In the genomic region with DNA sequence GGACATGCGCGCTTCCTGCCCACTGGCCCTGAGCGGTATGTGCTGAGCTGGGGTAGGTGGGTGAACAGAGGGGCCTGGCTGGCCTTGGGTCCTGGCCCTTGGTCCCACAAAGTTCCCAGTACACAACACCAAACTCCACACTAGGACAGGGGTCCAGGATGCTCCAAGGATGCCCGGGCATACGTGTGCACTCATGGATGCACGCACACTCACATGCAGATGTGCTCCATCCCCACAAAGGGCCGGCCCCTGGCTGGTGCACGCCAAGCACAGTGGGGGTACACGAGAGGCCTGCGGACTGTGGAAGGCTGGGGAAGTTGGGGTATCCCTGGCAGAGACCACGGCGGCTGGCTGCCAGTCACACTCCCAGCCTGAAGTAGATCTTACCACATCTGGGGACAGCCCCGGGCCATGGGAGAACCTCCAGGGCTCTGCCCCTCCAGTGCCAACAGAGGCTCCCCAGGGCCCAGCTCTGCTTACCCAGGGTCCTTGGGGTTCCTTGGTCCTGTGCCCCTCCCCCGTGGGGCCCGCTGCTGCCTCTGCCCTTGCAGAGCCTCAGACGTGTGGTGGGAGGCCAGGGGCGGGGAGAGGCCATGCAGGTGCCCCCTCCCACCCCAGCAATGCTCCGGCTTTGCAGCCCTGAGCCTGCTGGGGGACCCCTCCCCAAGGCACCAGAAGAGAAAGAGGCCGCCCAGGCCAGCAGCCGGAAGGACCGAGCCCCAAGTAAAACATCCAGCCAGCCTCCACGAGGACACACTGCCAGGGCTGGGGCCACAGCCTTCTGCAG, we compare ENCODE assay signal across 26 cellular contexts. TPM values are rescaled to one million over a fixed set of nuclear protein-coding genes. Genes with fewer than 3 reads are reported as not detected.
A peak's percentile ranks its signal among the peaks of the same experiment; 100 is the strongest.
DNase-seq lines count a peak whose midpoint lies in the region; ATAC-seq and TF ChIP-seq lines count a peak whose summit lies in the region.
"Had no signal": no experiment of that assay in that cellular context is flagged by ENCODE, and none has a peak within 500 bp of the region (broad histone marks: within the 10 kb centered on the region; RNA-seq: fewer than 3 reads in every experiment).

No MANE protein-coding gene starts in this region.

- no peaks in the 10 kb centered on the region for H3K9me3 ChIP-seq in RWPE2 (ENCODE audit: severe bottlenecking)
- H3K9me3 ChIP-seq: stomach, transverse colon had no signal

- no peak overlapping the region for H3K27ac Mint-ChIP-seq in activated CD4-positive, alpha-beta T cell treated with anti-CD3 and anti-CD28 coated beads for 36 hours
- peak overlapping the region; percentile 75 for H3K27ac Mint-ChIP-seq in stimulated activated effector memory CD8-positive, alpha-beta T cell treated with anti-CD3 and anti-CD28 coated beads, Interleukin-12 subunit alpha, Interleukin-12 subunit beta, amount 100 ng/mL, for 72 hours
- H3K27ac Mint-ChIP-seq in effector memory CD8-positive, alpha-beta T cell = peak overlapping the region in 1 of 2 donors; percentile 23
- H3K27ac Mint-ChIP-seq: activated T-helper 17 cell treated with anti-CD3 and anti-CD28 coated beads, Interleukin-2, amount 50 U/mL, for 72 hours; dendritic cell treated with granulocyte-macrophage colony-stimulating factor and Interleukin-4, amounts not matched to agents 40 ng/mL and 50 ng/mL, for 4 days; mesothelial cell of epicardium had no signal

- H3K36me3 ChIP-seq in RWPE2 (ENCODE audit: low read depth) = no peaks in the 10 kb centered on the region
- H3K36me3 ChIP-seq: transverse colon had no signal

- H3K27me3 ChIP-seq in RWPE2 (ENCODE audit: insufficient read depth, poor library complexity, severe bottlenecking) = no peaks in the 10 kb centered on the region

- no peak for TF ChIP-seq CTCF in RWPE2 (IDR thresholded peaks at IDR 0.05; ENCODE audit: poor library complexity, severe bottlenecking)

- H3K4me3 ChIP-seq in RWPE2 (ENCODE audit: severe bottlenecking) = no peak overlapping the region
- H3K4me3 ChIP-seq: stomach, transverse colon had no signal

- H3K27ac ChIP-seq in RWPE2 (ENCODE audit: poor library complexity, severe bottlenecking) = no peak overlapping the region
- H3K27ac ChIP-seq: transverse colon had no signal

- peaks cover 9% of the 10 kb centered on the region for H3K4me1 ChIP-seq in RWPE2 (ENCODE audit: insufficient read depth, poor library complexity, severe bottlenecking)

- intact Hi-C loops in activated CD4-positive, alpha-beta T cell treated with anti-CD3 and anti-CD28 coated beads for 36 hours (cut with DNase I, micrococcal nuclease) = loop anchor here in 1 of 2 experiments (5.0 kb wide), 1 partner anchor 113 kb away; no protein-coding TSS in a partner anchor

- peaks cover 7% of the 10 kb centered on the region for H3K4me1 Mint-ChIP-seq in activated CD4-positive, alpha-beta T cell treated with anti-CD3 and anti-CD28 coated beads for 36 hours
- peaks cover 16% of the 10 kb centered on the region for H3K4me1 Mint-ChIP-seq in stimulated activated effector memory CD8-positive, alpha-beta T cell treated with anti-CD3 and anti-CD28 coated beads, Interleukin-12 subunit alpha, Interleukin-12 subunit beta, amount 100 ng/mL, for 72 hours
- peaks cover 0 to 11% of the 10 kb centered on the region in 2 donors for H3K4me1 Mint-ChIP-seq in effector memory CD8-positive, alpha-beta T cell (ENCODE audit: low read depth in 2 of 2)
- H3K4me1 Mint-ChIP-seq: activated T-helper 17 cell treated with anti-CD3 and anti-CD28 coated beads, Interleukin-2, amount 50 U/mL, for 72 hours; mesothelial cell of epicardium had no signal

- H3K27me3 Mint-ChIP-seq in activated CD4-positive, alpha-beta T cell treated with anti-CD3 and anti-CD28 coated beads for 36 hours = peaks cover 3% of the 10 kb centered on the region
- peaks cover 7 to 9% of the 10 kb centered on the region in 2 donors for H3K27me3 Mint-ChIP-seq in effector memory CD8-positive, alpha-beta T cell

- no peak for ATAC-seq in activated CD4-positive, alpha-beta T cell treated with anti-CD3 and anti-CD28 coated beads for 36 hours
- peak; percentile 3 for ATAC-seq in RWPE2 (ENCODE audit: low read depth)
- ATAC-seq in left lobe of liver = peak; percentile 2
- ATAC-seq in stimulated activated effector memory CD8-positive, alpha-beta T cell treated with anti-CD3 and anti-CD28 coated beads, Interleukin-12 subunit alpha, Interleukin-12 subunit beta, amount 100 ng/mL, for 72 hours = no peak
- ATAC-seq in GM18520 (IDR thresholded peaks at IDR 0.05; ENCODE audit: unreplicated experiment) = no peak
- no peak for ATAC-seq in effector memory CD8-positive, alpha-beta T cell (replicated peaks)
- ATAC-seq: activated naive CD4-positive, alpha-beta T cell treated with anti-CD3 and anti-CD28 coated beads, Interleukin-2, amount 50 U/mL, for 72 hours; naive thymus-derived CD4-positive, alpha-beta T cell had no signal

- H3K4me3 Mint-ChIP-seq in activated CD4-positive, alpha-beta T cell treated with anti-CD3 and anti-CD28 coated beads for 36 hours = no peak overlapping the region
- no peak overlapping the region for H3K4me3 Mint-ChIP-seq in stimulated activated effector memory CD8-positive, alpha-beta T cell treated with anti-CD3 and anti-CD28 coated beads, Interleukin-12 subunit alpha, Interleukin-12 subunit beta, amount 100 ng/mL, for 72 hours
- H3K4me3 Mint-ChIP-seq in effector memory CD8-positive, alpha-beta T cell = no peak overlapping the region
- H3K4me3 Mint-ChIP-seq: activated T-helper 17 cell treated with anti-CD3 and anti-CD28 coated beads, Interleukin-2, amount 50 U/mL, for 72 hours; dendritic cell treated with granulocyte-macrophage colony-stimulating factor and Interleukin-4, amounts not matched to agents 40 ng/mL and 50 ng/mL, for 4 days; mesothelial cell of epicardium; naive thymus-derived CD4-positive, alpha-beta T cell had no signal

- POLR2A ChIA-PET in activated CD4-positive, alpha-beta T cell treated with anti-CD3 and anti-CD28 coated beads for 36 hours (lab: Charles Lee) = no interaction called here

- H3K36me3 Mint-ChIP-seq in activated CD4-positive, alpha-beta T cell treated with anti-CD3 and anti-CD28 coated beads for 36 hours (ENCODE audit: low read depth) = no peaks in the 10 kb centered on the region
- H3K36me3 Mint-ChIP-seq in stimulated activated effector memory CD8-positive, alpha-beta T cell treated with anti-CD3 and anti-CD28 coated beads, Interleukin-12 subunit alpha, Interleukin-12 subunit beta, amount 100 ng/mL, for 72 hours = peaks cover 6% of the 10 kb centered on the region
- H3K36me3 Mint-ChIP-seq in effector memory CD8-positive, alpha-beta T cell (ENCODE audit: insufficient read depth) = peaks cover 20% of the 10 kb centered on the region
- H3K36me3 Mint-ChIP-seq: activated naive CD4-positive, alpha-beta T cell treated with anti-CD3 and anti-CD28 coated beads, Interleukin-2, amount 50 U/mL, for 72 hours; mesothelial cell of epicardium had no signal

- H3K9me3 Mint-ChIP-seq in activated CD4-positive, alpha-beta T cell treated with anti-CD3 and anti-CD28 coated beads for 36 hours (ENCODE audit: low read depth) = no peaks in the 10 kb centered on the region
- H3K9me3 Mint-ChIP-seq in stimulated activated effector memory CD8-positive, alpha-beta T cell treated with anti-CD3 and anti-CD28 coated beads, Interleukin-12 subunit alpha, Interleukin-12 subunit beta, amount 100 ng/mL, for 72 hours = no peaks in the 10 kb centered on the region
- H3K9me3 Mint-ChIP-seq in effector memory CD8-positive, alpha-beta T cell = no peaks in the 10 kb centered on the region
- H3K9me3 Mint-ChIP-seq: activated naive CD4-positive, alpha-beta T cell treated with anti-CD3 and anti-CD28 coated beads, Interleukin-2, amount 50 U/mL, for 72 hours; activated T-helper 17 cell treated with anti-CD3 and anti-CD28 coated beads, Interleukin-2, amount 50 U/mL, for 72 hours; dendritic cell treated with granulocyte-macrophage colony-stimulating factor and Interleukin-4, amounts not matched to agents 40 ng/mL and 50 ng/mL, for 4 days; mesothelial cell of epicardium; naive thymus-derived CD4-positive, alpha-beta T cell had no signal

- CTCF ChIA-PET in activated CD4-positive, alpha-beta T cell treated with anti-CD3 and anti-CD28 coated beads for 36 hours (lab: Charles Lee) = no interaction called here

- DNase-seq in activated CD4-positive, alpha-beta T cell treated with anti-CD3 and anti-CD28 coated beads for 36 hours = peak; percentile 17
- DNase-seq in activated CD4-positive, alpha-beta T cell treated with anti-CD3 and anti-CD28 coated beads for 1 hour = no peak
- DNase-seq in RWPE2 (ENCODE audit: low spot score) (no peak), left lobe of liver (ENCODE audit: low spot score) (no peak), pons (ENCODE audit: low spot score) (no peak)
- DNase-seq in stimulated activated effector memory CD8-positive, alpha-beta T cell treated with anti-CD3 and anti-CD28 coated beads, Interleukin-12 subunit alpha, Interleukin-12 subunit beta, amount 100 ng/mL, for 72 hours (ENCODE audit: low spot score in 2 of 2) = no peak
- DNase-seq in effector memory CD8-positive, alpha-beta T cell = no peak
- DNase-seq: 8988T; AML-193; aorta; central memory CD4-positive, alpha-beta T cell; GOT3; Karpas-422; kidney glomerular epithelial cell; MV-4-11; naive thymus-derived CD4-positive, alpha-beta T cell; NCI-H2171; stimulated activated CD4-positive, alpha-beta T cell treated with anti-CD3 and anti-CD28 coated beads, Interleukin-15, amount 100 ng/mL, for 24 hours; T-helper 9 cell had no signal

RNA-seq across cellular contexts. Expression of a gene that starts 24.0 kb away (rescaled TPM):
- total RNA-seq in activated CD4-positive, alpha-beta T cell treated with anti-CD3 and anti-CD28 coated beads for 36 hours = 10 to 100 TPM; 12.3 to 13.5 TPM
- 11.5 TPM for total RNA-seq in left lobe of liver

RNA-seq across cellular contexts. Expression of a gene that starts 36.5 kb away (rescaled TPM):
- 1 to 10 TPM; 3.2 to 3.6 TPM for total RNA-seq in activated CD4-positive, alpha-beta T cell treated with anti-CD3 and anti-CD28 coated beads for 36 hours
- total RNA-seq in left lobe of liver = 1.3 TPM

RNA-seq across cellular contexts. Expression of a gene that starts 43.2 kb away (rescaled TPM):
- total RNA-seq in activated CD4-positive, alpha-beta T cell treated with anti-CD3 and anti-CD28 coated beads for 36 hours = 10 to 100 TPM; 18.9 to 23.2 TPM
- total RNA-seq in left lobe of liver = 20.3 TPM

Comparison
In these comparisons a context has a peak if more than half of its experiments do, and no peak if none do; other contexts are left out.
1. ATAC-seq: peak in RWPE2 (single experiment) and left lobe of liver (single experiment); none in activated CD4-positive, alpha-beta T cell treated with anti-CD3 and anti-CD28 coated beads for 36 hours (single experiment), stimulated activated effector memory CD8-positive, alpha-beta T cell treated with anti-CD3 and anti-CD28 coated beads, Interleukin-12 subunit alpha, Interleukin-12 subunit beta, amount 100 ng/mL, for 72 hours (single experiment), GM18520 (single experiment) and effector memory CD8-positive, alpha-beta T cell (single experiment).